9 cellular contexts compared by ENCODE assay signal in genomic region chr2:127174176-127174575, GRCh38. TPM values are rescaled to one million over a fixed set of nuclear protein-coding genes. Genes with fewer than 3 reads are reported as not detected.
DNase-seq lines count a peak whose midpoint lies in the region; ATAC-seq, FAIRE-seq and TF ChIP-seq lines count a peak whose summit lies in the region.
"Had no signal": no experiment of that assay in that cellular context is flagged by ENCODE, and none has a peak within 500 bp of the region (broad histone marks: within the 10 kb centered on the region; RNA-seq: fewer than 3 reads in every experiment).

No MANE protein-coding gene starts in this region.

- H3K4me3 Mint-ChIP-seq in activated naive CD8-positive, alpha-beta T cell treated with anti-CD3 and anti-CD28 coated beads for 36 hours, result no peak overlapping the region
- H3K4me3 Mint-ChIP-seq: activated T-cell treated with anti-CD3 and anti-CD28 coated beads, Interleukin-2, amount 50 U/mL, for 72 hours had no signal

- H3K9ac ChIP-seq in fibroblast of lung (ENCODE audit: insufficient read depth, low read length), result no peak overlapping the region
- no peak overlapping the region for H3K9ac ChIP-seq in colonic mucosa (ENCODE audit: low read depth in 2 of 2, low read length in 2 of 2)

- no peak overlapping the region for H3K4me2 ChIP-seq in fibroblast of lung (ENCODE audit: extremely low read depth, insufficient read depth, low read length)

- no peaks in the 10 kb centered on the region for H3K4me1 Mint-ChIP-seq in activated naive CD8-positive, alpha-beta T cell treated with anti-CD3 and anti-CD28 coated beads for 36 hours

- no peaks in the 10 kb centered on the region for H3K27me3 Mint-ChIP-seq in activated naive CD8-positive, alpha-beta T cell treated with anti-CD3 and anti-CD28 coated beads for 36 hours

- intact Hi-C loops in colonic mucosa (cut with DNase I), result loop anchor here (10.0 kb wide), 1 partner anchor 109 kb away; no protein-coding TSS in a partner anchor

- H2AFZ ChIP-seq in fibroblast of lung (ENCODE audit: low read length), result no peak overlapping the region

- peaks cover 3% of the 10 kb centered on the region for H3K4me1 ChIP-seq in fibroblast of lung (ENCODE audit: control insufficient read depth, extremely low read depth, insufficient read depth, low read length)
- peaks cover 4% of the 10 kb centered on the region for H3K4me1 ChIP-seq in colonic mucosa

- H3K36me3 ChIP-seq in fibroblast of lung (ENCODE audit: control insufficient read depth, insufficient read depth, low read length), result no peaks in the 10 kb centered on the region
- no peaks in the 10 kb centered on the region for H3K36me3 ChIP-seq in colonic mucosa

- H4K20me1 ChIP-seq in fibroblast of lung (ENCODE audit: control insufficient read depth, extremely low read depth, insufficient read depth, low read length), result no peaks in the 10 kb centered on the region

- no peak overlapping the region for H3K27ac Mint-ChIP-seq in activated naive CD8-positive, alpha-beta T cell treated with anti-CD3 and anti-CD28 coated beads for 36 hours
- H3K27ac Mint-ChIP-seq: activated T-cell treated with anti-CD3 and anti-CD28 coated beads, Interleukin-2, amount 50 U/mL, for 72 hours had no signal

- peak; percentile 62 for DNase-seq in ELR (ENCODE audit: low read depth)
- peak; percentile 60 for DNase-seq in NB4 (ENCODE audit: low read depth)
- peak; percentile 44 to 61 for DNase-seq in fibroblast of lung (ENCODE audit: low read depth in 2 of 2)
- no peak for DNase-seq in retinal pigment epithelial cell (ENCODE audit: low read depth)
- DNase-seq in GM19239 (ENCODE audit: insufficient read length, low spot score), result no peak
- no peak for DNase-seq in activated naive CD8-positive, alpha-beta T cell treated with anti-CD3 and anti-CD28 coated beads for 36 hours
- no peak for DNase-seq in colonic mucosa
- DNase-seq: activated T-cell treated with anti-CD3 and anti-CD28 coated beads, Interleukin-2, amount 50 U/mL, for 72 hours had no signal

- ATAC-seq in HG03139 (IDR thresholded peaks at IDR 0.05; ENCODE audit: unreplicated experiment), result no peak

- H3K9me3 Mint-ChIP-seq in activated naive CD8-positive, alpha-beta T cell treated with anti-CD3 and anti-CD28 coated beads for 36 hours, result no peaks in the 10 kb centered on the region
- H3K9me3 Mint-ChIP-seq: activated T-cell treated with anti-CD3 and anti-CD28 coated beads, Interleukin-2, amount 50 U/mL, for 72 hours had no signal

- no peak for FAIRE-seq in GM19239 (lab: Jason Lieb, UNC)

- H3K36me3 Mint-ChIP-seq in activated naive CD8-positive, alpha-beta T cell treated with anti-CD3 and anti-CD28 coated beads for 36 hours, result no peaks in the 10 kb centered on the region

- H3K27ac ChIP-seq in fibroblast of lung (ENCODE audit: insufficient read depth, low read length) (no peak overlapping the region), colonic mucosa (no peak overlapping the region)

- H3K9me3 ChIP-seq in fibroblast of lung (ENCODE audit: control insufficient read depth, insufficient read depth, low read depth, low read length), result no peaks in the 10 kb centered on the region
- H3K9me3 ChIP-seq in colonic mucosa, result no peaks in the 10 kb centered on the region

- TF ChIP-seq CTCF in NB4 (IDR thresholded peaks at IDR 0.05; ENCODE audit: low read depth, low read length) (peak; percentile 37), fibroblast of lung (conservative IDR thresholded peaks at IDR 0.05 in 1 of 2, IDR thresholded peaks at IDR 0.05 in 1 of 2; ENCODE audit: low read depth in 1 of 2, low read length in 2 of 2) (peak; percentile 21 to 43), retinal pigment epithelial cell (conservative IDR thresholded peaks at IDR 0.05; ENCODE audit: low read depth, low read length) (peak; percentile 53), colonic mucosa (IDR thresholded peaks at IDR 0.05) (no peak)

- no peaks in the 10 kb centered on the region for H3K27me3 ChIP-seq in fibroblast of lung (ENCODE audit: control insufficient read depth, insufficient read depth, low read length)
- H3K27me3 ChIP-seq in colonic mucosa, result no peaks in the 10 kb centered on the region

- TF ChIP-seq POLR2A in NB4 (IDR thresholded peaks at IDR 0.05; ENCODE audit: extremely low read depth, insufficient read length), result no peak

- H3K4me3 ChIP-seq in NB4 (ENCODE audit: low read depth, low read length) (no peak overlapping the region), fibroblast of lung (replicated peaks in 1 of 4; ENCODE audit: control extremely low read depth in 1 of 4, insufficient read depth in 1 of 4, low read depth in 3 of 4, low read length in 4 of 4) (no peak overlapping the region), retinal pigment epithelial cell (ENCODE audit: low read length) (no peak overlapping the region), colonic mucosa (no peak overlapping the region)

- H3K79me2 ChIP-seq in fibroblast of lung (ENCODE audit: control insufficient read depth, insufficient read depth, low read length), result no peaks in the 10 kb centered on the region

RNA-seq across cellular contexts. Expression of gene CYP27C1, which starts 45.9 kb away (rescaled TPM):
- not detected in 2 replicates for total RNA-seq in fibroblast of lung
- polyA plus RNA-seq in fibroblast of lung, result 0.07 TPM in 1 of 2 replicates, not detected in the other
- polyA plus RNA-seq in fibroblast of lung (2012), result 0.09 TPM in 1 of 2 replicates, not detected in the other
- not detected in 2 replicates for polyA minus RNA-seq in fibroblast of lung (ENCODE audit: low replicate concordance)
- not detected for total RNA-seq in activated naive CD8-positive, alpha-beta T cell treated with anti-CD3 and anti-CD28 coated beads for 36 hours
- total RNA-seq in colonic mucosa, result under 1 TPM in 1 of 2 donors, not detected in 1; 0.19 TPM
- total RNA-seq: activated T-cell treated with anti-CD3 and anti-CD28 coated beads, Interleukin-2, amount 50 U/mL, for 72 hours had no signal

Comparison
In these comparisons a context has a peak if more than half of its experiments do, and no peak if none do; other contexts are left out.
1. DNase-seq: peak in ELR (single experiment), NB4 (single experiment) and fibroblast of lung (2 of 2); none in retinal pigment epithelial cell (single experiment), GM19239 (single experiment), activated naive CD8-positive, alpha-beta T cell treated with anti-CD3 and anti-CD28 coated beads for 36 hours (single experiment) and colonic mucosa (single experiment).